In genomic region chr19:6632002-6632621, GRCh38 we compare ENCODE assay signal across 7 cellular contexts.
DNase-seq lines count a peak whose midpoint lies in the region; TF ChIP-seq lines count a peak whose summit lies in the region.

No MANE protein-coding gene starts in this region.

- in situ Hi-C loops in GM13977 (cut with MboI; ENCODE audit: low pct_unique_long_range_greater_than_20kb, low sequenced_read_pairs, unreplicated experiment): loop anchor here (5.0 to 25.0 kb wide), 2 partner anchors 115 to 230 kb away; no protein-coding TSS in a partner anchor
- in situ Hi-C loops in astrocyte of the cerebellum (cut with HindIII; ENCODE audit: low sequenced_read_pairs): no loop called here

- peak; percentile 60 for DNase-seq in GM13977 (ENCODE audit: low spot score)
- peak; percentile 7 for DNase-seq in NCI-H146 (lab: John Stamatoyannopoulos, UW)
- DNase-seq in T1000 (lab: John Stamatoyannopoulos, UW): peak; percentile 6
- DNase-seq in astrocyte of the cerebellum (ENCODE audit: low read depth): peak; percentile 68
- peak; percentile 30 for DNase-seq in iPS DF 4.7 (ENCODE audit: extremely low read depth, low spot score)
- peak; percentile 51 to 75 for DNase-seq in stimulated activated CD4-positive, alpha-beta T cell treated with anti-CD3 and anti-CD28 coated beads, Interleukin-12 subunit alpha, Interleukin-12 subunit beta, amount 100 ng/mL, for 24 hours (ENCODE audit: low read depth in 2 of 2)
- DNase-seq in GM19240 (ENCODE audit: insufficient read length, low spot score): no peak

- TF ChIP-seq CTCF in GM13977 (IDR thresholded peaks at IDR 0.05; ENCODE audit: extremely low read depth, insufficient read depth, missing control alignments) (peak; percentile 71), astrocyte of the cerebellum (IDR thresholded peaks at IDR 0.05; ENCODE audit: low read depth, low read length, missing control alignments) (peak; percentile 88)

- no peak overlapping the region for H3K4me3 ChIP-seq in astrocyte of the cerebellum (ENCODE audit: low read depth, low read length)
